Comparison of ENCODE assay signal across 31 cellular contexts in genomic region chr3:38366082-38366481, GRCh38.
"Had no signal": no experiment of that assay in that cellular context is flagged by ENCODE, and none has a peak within 500 bp of the region (broad histone marks: within the 10 kb centered on the region; RNA-seq: fewer than 3 reads in every experiment).

No MANE protein-coding gene starts in this region.

- FAIRE-seq: astrocyte, TTC549 had no signal

- H3K9me3 ChIP-seq: adrenal gland had no signal

- H3K27ac ChIP-seq: adrenal gland, VCaP had no signal

- DNase-seq: activated B cell treated with CpG ODN at 0.5 μM for 24 hours; activated CD4-positive, alpha-beta memory T cell treated with anti-CD3 and anti-CD28 coated beads for 36 hours; activated CD4-positive, alpha-beta T cell treated with anti-CD3 and anti-CD28 coated beads for 4 hours; activated CD4-positive, alpha-beta T cell treated with anti-CD3 and anti-CD28 coated beads, Interleukin-2, amount 10 ng/mL, durations not matched to agents 24 days and 14 days; activated CD4-positive, alpha-beta T cell treated with anti-CD3 and anti-CD28 coated beads, Interleukin-2, amount 50 U/mL, for 1 hour; activated CD4-positive, alpha-beta T cell treated with anti-CD3 and anti-CD28 coated beads, Interleukin-2, amount 50 U/mL, for 4 hours; activated CD4-positive, CD25-positive, alpha-beta regulatory T cell treated with anti-CD3 and anti-CD28 coated beads, Interleukin-2, amount 50 U/mL, for 72 hours; activated CD8-positive, alpha-beta memory T cell treated with anti-CD3 and anti-CD28 coated beads, Interleukin-2, amount 10 ng/mL, durations not matched to agents 7 days and 5 days; activated CD8-positive, alpha-beta T cell treated with anti-CD3 and anti-CD28 coated beads for 36 hours; activated effector memory CD4-positive, alpha-beta T cell treated with anti-CD3 and anti-CD28 coated beads, Interleukin-2, amount 50 U/mL, for 16 hours; activated gamma-delta T cell treated with Interleukin-2 at 50 U/mL for 16 hours; activated naive CD4-positive, alpha-beta T cell; activated naive CD4-positive, alpha-beta T cell treated with anti-CD3 and anti-CD28 coated beads for 36 hours; activated naive CD4-positive, alpha-beta T cell treated with anti-CD3 and anti-CD28 coated beads, Interleukin-2, amount 50 U/mL, for 16 hours; activated naive CD8-positive, alpha-beta T cell treated with anti-CD3 and anti-CD28 coated beads for 36 hours; activated T-cell treated with anti-CD3 and anti-CD28 coated beads for 4 hours; activated T-cell treated with anti-CD3 and anti-CD28 coated beads, Interleukin-2, amount 50 U/mL, for 1 hour; activated T-cell treated with anti-CD3 and anti-CD28 coated beads, Interleukin-2, amount 50 U/mL, for 4 hours; activated T-cell treated with anti-CD3 and anti-CD28 coated beads, Interleukin-2, amount 50 U/mL, for 72 hours; adrenal gland; amniotic stem cell; aorta; central memory CD4-positive, alpha-beta T cell; SW 1271; T-helper 1 cell; T-helper 2 cell; T-helper 9 cell had no signal

- H3K36me3 ChIP-seq: adrenal gland had no signal

- H3K27me3 ChIP-seq: adrenal gland had no signal

- ATAC-seq: activated CD8-positive, alpha-beta memory T cell treated with anti-CD3 and anti-CD28 coated beads, Interleukin-2, amount 10 ng/mL, durations not matched to agents 7 days and 5 days; activated CD8-positive, alpha-beta T cell treated with anti-CD3 and anti-CD28 coated beads for 36 hours; activated T-cell treated with anti-CD3 and anti-CD28 coated beads, Interleukin-2, amount 50 U/mL, for 4 hours; activated T-cell treated with anti-CD3 and anti-CD28 coated beads, Interleukin-2, amount 50 U/mL, for 72 hours; activated T-helper 17 cell treated with anti-CD3 and anti-CD28 coated beads, Interleukin-2, amount 50 U/mL, for 72 hours had no signal

- H3K4me3 ChIP-seq: adrenal gland had no signal

- H3K4me1 ChIP-seq: adrenal gland had no signal
